20 cellular contexts compared by ENCODE assay signal in genomic region chr16:88300463-88300835, GRCh38.
DNase-seq lines count a peak whose midpoint lies in the region; ATAC-seq, FAIRE-seq and TF ChIP-seq lines count a peak whose summit lies in the region.
"Had no signal": no experiment of that assay in that cellular context is flagged by ENCODE, and none has a peak within 500 bp of the region (broad histone marks: within the 10 kb centered on the region; RNA-seq: fewer than 3 reads in every experiment).

No MANE protein-coding gene starts in this region.

- H3K4me1 Mint-ChIP-seq in natural killer cell treated with Interleukin-12 subunit alpha and Interleukin-12 subunit beta and Interleukin-15 and Interleukin-18, amount 100 ng/mL, for 72 hours (ENCODE audit: low read depth in 2 of 2), result no peaks in the 10 kb centered on the region
- H3K4me1 Mint-ChIP-seq in natural killer cell, result no peaks in the 10 kb centered on the region
- H3K4me1 Mint-ChIP-seq in osteocyte (ENCODE audit: unreplicated experiment), result peaks cover 40% of the 10 kb centered on the region

- H4K91ac ChIP-seq in mesenchymal stem cell (ENCODE audit: low read length) (peak overlapping the region; percentile 22), trophoblast cell (ENCODE audit: low read depth, low read length) (peak overlapping the region; percentile 11)

- H3K4me2 ChIP-seq in K562 (ENCODE audit: insufficient read depth, low read length) (no peak overlapping the region), mesenchymal stem cell (ENCODE audit: low read length, poor library complexity, severe bottlenecking) (no peak overlapping the region), trophoblast cell (ENCODE audit: low read length) (no peak overlapping the region)

- CTCF ChIA-PET in K562 (lab: Yijun Ruan, JAX; ENCODE audit: low intra/inter-chr PET ratio), result no interaction called here

- H2BK5ac ChIP-seq in mesenchymal stem cell (ENCODE audit: low read depth, low read length, poor library complexity, severe bottlenecking) (no peak overlapping the region), trophoblast cell (ENCODE audit: low read depth, low read length, poor library complexity) (no peak overlapping the region)

- H3K9me3 ChIP-seq in K562 (replicated peaks; ENCODE audit: control insufficient read depth, insufficient read depth, low read depth, low read length) (peaks cover 2% of the 10 kb centered on the region), mesenchymal stem cell (ENCODE audit: control insufficient read depth, low read length) (no peaks in the 10 kb centered on the region), trophoblast cell (ENCODE audit: insufficient read depth, low read depth, low read length) (peaks cover 9% of the 10 kb centered on the region)
- H3K9me3 ChIP-seq: HAP-1 had no signal

- 17% methylated on average over 12 of the region's 12 CpGs for WGBS in K562 (ENCODE audit: insufficient coverage, low coverage, missing lambda C conversion rate)
- 96% methylated on average over 12 of the region's 12 CpGs for WGBS in mesenchymal stem cell
- WGBS in trophoblast cell (ENCODE audit: extremely low coverage, insufficient coverage, insufficient read length), result no CpG with 5 or more reads among the region's 12 CpGs

- in situ Hi-C loops in K562 (cut with MboI), result no loop called here

- H3K4ac ChIP-seq in mesenchymal stem cell (ENCODE audit: low read depth in 1 of 2, low read length in 2 of 2), result no peak overlapping the region
- no peak overlapping the region for H3K4ac ChIP-seq in trophoblast cell (ENCODE audit: low read depth, low read length)

- H3K79me1 ChIP-seq in mesenchymal stem cell (replicated peaks; ENCODE audit: low read length, poor library complexity, severe bottlenecking), result no peaks in the 10 kb centered on the region
- peaks cover 11% of the 10 kb centered on the region for H3K79me1 ChIP-seq in trophoblast cell (ENCODE audit: low read length)

- POLR2A ChIA-PET in K562 (lab: Yijun Ruan, JAX), result no interaction called here

- no peak overlapping the region for H4K8ac ChIP-seq in mesenchymal stem cell (ENCODE audit: low read length)
- H4K8ac ChIP-seq in trophoblast cell (ENCODE audit: low read depth, low read length), result no peak overlapping the region

- ATAC-seq in natural killer cell treated with Interleukin-12 subunit alpha and Interleukin-12 subunit beta and Interleukin-15 and Interleukin-18, amount 100 ng/mL, for 72 hours, result no peak
- ATAC-seq in natural killer cell (no peak), K562 (no peak), GM18858 (IDR thresholded peaks at IDR 0.05; ENCODE audit: unreplicated experiment) (no peak)

- H3K27ac ChIP-seq in K562 (ENCODE audit: extremely low read depth, low read depth, low read length), result no peak overlapping the region
- H3K27ac ChIP-seq in mesenchymal stem cell (ENCODE audit: low read length, poor library complexity, severe bottlenecking), result no peak overlapping the region
- H3K27ac ChIP-seq in trophoblast cell (ENCODE audit: low read depth, low read length), result no peak overlapping the region
- H3K27ac ChIP-seq: C4-2B had no signal

- H3K79me2 ChIP-seq in K562 (ENCODE audit: control insufficient read depth, insufficient read depth, low read length) (no peaks in the 10 kb centered on the region), trophoblast cell (ENCODE audit: control insufficient read depth, insufficient read depth, low read length, poor library complexity) (no peaks in the 10 kb centered on the region)

- BruUV-seq in K562 (replicated peaks; lab: Mats Ljungman, UMichigan), result no TSS peak

- peaks cover 0 to 4% of the 10 kb centered on the region in 2 donors for H3K27me3 Mint-ChIP-seq in natural killer cell treated with Interleukin-12 subunit alpha and Interleukin-12 subunit beta and Interleukin-15 and Interleukin-18, amount 100 ng/mL, for 72 hours
- peaks cover 0 to 2% of the 10 kb centered on the region in 2 donors for H3K27me3 Mint-ChIP-seq in natural killer cell (ENCODE audit: low read depth in 2 of 2)
- no peaks in the 10 kb centered on the region for H3K27me3 Mint-ChIP-seq in osteocyte (ENCODE audit: unreplicated experiment)

- H4K20me1 ChIP-seq in K562 (replicated peaks; ENCODE audit: control insufficient read depth, insufficient read depth, low read length), result no peaks in the 10 kb centered on the region

- H3K27me3 ChIP-seq in K562 (ENCODE audit: control insufficient read depth in 2 of 2, insufficient read depth in 2 of 2, low read length in 2 of 2) (peaks cover 24 to 93% of the 10 kb centered on the region in 2 experiments), mesenchymal stem cell (ENCODE audit: control insufficient read depth in 1 of 2, insufficient read depth in 1 of 2, low read length in 2 of 2) (no peaks in the 10 kb centered on the region), trophoblast cell (ENCODE audit: insufficient read depth, low read length) (no peaks in the 10 kb centered on the region)

- TF ChIP-seq EP300 in K562 (IDR thresholded peaks at IDR 0.05; ENCODE audit: low read length), result no peak

- H3K14ac ChIP-seq in mesenchymal stem cell (ENCODE audit: low read length in 2 of 2) (no peak overlapping the region), trophoblast cell (ENCODE audit: low read length) (no peak overlapping the region)

- H3K4me3 Mint-ChIP-seq in natural killer cell treated with Interleukin-12 subunit alpha and Interleukin-12 subunit beta and Interleukin-15 and Interleukin-18, amount 100 ng/mL, for 72 hours, result no peak overlapping the region
- H3K4me3 Mint-ChIP-seq in natural killer cell (no peak overlapping the region), osteocyte (ENCODE audit: unreplicated experiment) (no peak overlapping the region)
- H3K4me3 Mint-ChIP-seq: CD4-positive, alpha-beta memory T cell had no signal

- H2AK5ac ChIP-seq in mesenchymal stem cell (ENCODE audit: low read length, severe bottlenecking) (no peak overlapping the region), trophoblast cell (ENCODE audit: low read length) (no peak overlapping the region)

- no peak overlapping the region for H3K27ac Mint-ChIP-seq in natural killer cell treated with Interleukin-12 subunit alpha and Interleukin-12 subunit beta and Interleukin-15 and Interleukin-18, amount 100 ng/mL, for 72 hours
- H3K27ac Mint-ChIP-seq in natural killer cell (no peak overlapping the region), osteocyte (ENCODE audit: unreplicated experiment) (no peak overlapping the region)
- H3K27ac Mint-ChIP-seq: CD4-positive, alpha-beta memory T cell had no signal

- H2BK120ac ChIP-seq in mesenchymal stem cell (ENCODE audit: low read depth, low read length), result no peak overlapping the region
- H2BK120ac ChIP-seq in trophoblast cell (ENCODE audit: insufficient read depth, low read length, poor library complexity), result no peak overlapping the region

- TF ChIP-seq RAD21 in K562 (CRISPR knock-in tag; conservative IDR thresholded peaks at IDR 0.05 in 1 of 2, IDR thresholded peaks at IDR 0.05 in 1 of 2), result no peak

- no peaks in the 10 kb centered on the region for H3K9me1 ChIP-seq in K562 (ENCODE audit: control insufficient read depth, insufficient read depth, low read length)

- peak; percentile 31 for DNase-seq in natural killer cell treated with Interleukin-12 subunit alpha and Interleukin-12 subunit beta and Interleukin-15 and Interleukin-18, amount 100 ng/mL, for 72 hours (ENCODE audit: low spot score)
- DNase-seq in natural killer cell, result no peak
- no peak for DNase-seq in K562 (ENCODE audit: extremely low read depth in 1 of 4, low spot score in 3 of 4)
- no peak for DNase-seq in mesenchymal stem cell
- no peak for DNase-seq in trophoblast cell
- DNase-seq in NCI-H1417 (lab: John Stamatoyannopoulos, UW), result no peak
- no peak for DNase-seq in osteocyte (ENCODE audit: extremely low spot score, unreplicated experiment)
- DNase-seq: ACHN; CD4-positive, alpha-beta memory T cell; DMS153; DMS79 treated with DMSO at 0.1 percent for 48 hours; EL had no signal

- H2BK12ac ChIP-seq in mesenchymal stem cell (ENCODE audit: low read length in 2 of 2) (no peak overlapping the region), trophoblast cell (ENCODE audit: low read length) (no peak overlapping the region)

- H4K12ac ChIP-seq in trophoblast cell (ENCODE audit: low read depth, low read length), result no peak overlapping the region

- intact Hi-C loops in natural killer cell (cut with micrococcal nuclease), result no loop called here
- intact Hi-C loops in K562 (cut with micrococcal nuclease), result no loop called here

- H3K23ac ChIP-seq in mesenchymal stem cell (ENCODE audit: low read length in 2 of 2) (no peak overlapping the region), trophoblast cell (ENCODE audit: low read length) (no peak overlapping the region)

- no peak for TF ChIP-seq CTCF in natural killer cell (IDR thresholded peaks at IDR 0.05)
- no peak for TF ChIP-seq CTCF in K562 (IDR thresholded peaks at IDR 0.05 in 2 of 3, conservative IDR thresholded peaks at IDR 0.05 in 1 of 3; ENCODE audit: insufficient read depth in 2 of 3, low read depth in 1 of 3, low read length in 3 of 3)
- no peak for TF ChIP-seq CTCF in osteocyte (IDR thresholded peaks at IDR 0.05)

- H3K9me3 Mint-ChIP-seq in natural killer cell treated with Interleukin-12 subunit alpha and Interleukin-12 subunit beta and Interleukin-15 and Interleukin-18, amount 100 ng/mL, for 72 hours, result peaks cover under 1% of the 10 kb centered on the region
- no peaks in the 10 kb centered on the region for H3K9me3 Mint-ChIP-seq in natural killer cell
- no peaks in the 10 kb centered on the region for H3K9me3 Mint-ChIP-seq in osteocyte (ENCODE audit: unreplicated experiment)

- H3K36me3 ChIP-seq in K562 (ENCODE audit: control insufficient read depth, insufficient read depth, low read length) (no peaks in the 10 kb centered on the region), mesenchymal stem cell (ENCODE audit: control insufficient read depth in 1 of 2, insufficient read depth in 2 of 2, low read depth in 1 of 2, low read length in 2 of 2) (no peaks in the 10 kb centered on the region), trophoblast cell (ENCODE audit: control insufficient read depth in 1 of 2, insufficient read depth in 2 of 2, low read length in 2 of 2) (no peaks in the 10 kb centered on the region)
- H3K36me3 ChIP-seq: HAP-1 had no signal

- H3K9ac ChIP-seq in K562 (ENCODE audit: insufficient read depth in 1 of 2, low read depth in 2 of 2, low read length in 2 of 2) (no peak overlapping the region), mesenchymal stem cell (ENCODE audit: low read length) (no peak overlapping the region), trophoblast cell (ENCODE audit: low read length) (no peak overlapping the region)

- H2BK15ac ChIP-seq in mesenchymal stem cell (ENCODE audit: low read depth, poor library complexity, severe bottlenecking), result peak overlapping the region; percentile 46

- TF ChIP-seq POLR2A in K562 (conservative IDR thresholded peaks at IDR 0.05), result no peak

- H3K4me1 ChIP-seq in K562 (replicated peaks in 1 of 2; ENCODE audit: control insufficient read depth in 2 of 2, insufficient read depth in 2 of 2, low read length in 2 of 2), result peaks cover 0 to 38% of the 10 kb centered on the region in 2 experiments; a peak in 3 of 5 replicates
- H3K4me1 ChIP-seq in mesenchymal stem cell (ENCODE audit: control insufficient read depth, insufficient read depth, low read depth, low read length), result peaks cover 36% of the 10 kb centered on the region
- H3K4me1 ChIP-seq in trophoblast cell (ENCODE audit: control insufficient read depth in 1 of 2, insufficient read depth in 2 of 2, low read length in 2 of 2), result peaks cover 22 to 35% of the 10 kb centered on the region in 2 experiments
- H3K4me1 ChIP-seq: HAP-1 had no signal

- H3K4me3 ChIP-seq in K562 (no peak overlapping the region), mesenchymal stem cell (ENCODE audit: insufficient read depth in 1 of 2, low read depth in 1 of 2, low read length in 2 of 2) (no peak overlapping the region), trophoblast cell (ENCODE audit: low read depth, low read length) (no peak overlapping the region)
- H3K4me3 ChIP-seq: HAP-1 had no signal

- H2AFZ ChIP-seq in K562 (ENCODE audit: low read depth, low read length) (no peak overlapping the region), mesenchymal stem cell (ENCODE audit: low read depth, low read length) (no peak overlapping the region), trophoblast cell (ENCODE audit: insufficient read depth, low read length, poor library complexity) (no peak overlapping the region)

- no peak overlapping the region for H3K18ac ChIP-seq in mesenchymal stem cell (ENCODE audit: low read depth in 1 of 2, low read length in 2 of 2)
- no peak overlapping the region for H3K18ac ChIP-seq in trophoblast cell (ENCODE audit: low read length)

- no peaks in the 10 kb centered on the region for H3K36me3 Mint-ChIP-seq in natural killer cell treated with Interleukin-12 subunit alpha and Interleukin-12 subunit beta and Interleukin-15 and Interleukin-18, amount 100 ng/mL, for 72 hours
- H3K36me3 Mint-ChIP-seq in natural killer cell (no peaks in the 10 kb centered on the region), osteocyte (ENCODE audit: unreplicated experiment) (no peaks in the 10 kb centered on the region)
- H3K36me3 Mint-ChIP-seq: CD4-positive, alpha-beta memory T cell had no signal

- FAIRE-seq in K562 (lab: Jason Lieb, UNC), result no peak
- FAIRE-seq: D721Med, G401.6, GM12892, GM19239, H1 had no signal
